ENCODE assay signal across 13 cellular contexts in genomic region chr11:128516467-128516778, GRCh38.
DNase-seq lines count a peak whose midpoint lies in the region; ATAC-seq, FAIRE-seq and TF ChIP-seq lines count a peak whose summit lies in the region.
"Had no signal": no experiment of that assay in that cellular context is flagged by ENCODE, and none has a peak within 500 bp of the region (broad histone marks: within the 10 kb centered on the region; RNA-seq: fewer than 3 reads in every experiment).

No MANE protein-coding gene starts in this region.

- H3K4me1 ChIP-seq in keratinocyte (ENCODE audit: control insufficient read depth, extremely low read depth, insufficient read depth, low read length) = peaks cover 52% of the 10 kb centered on the region

- H3K4me3 ChIP-seq in keratinocyte (ENCODE audit: control insufficient read depth in 2 of 3, extremely low read depth in 1 of 3, insufficient read depth in 2 of 3, low read depth in 1 of 3, low read length in 3 of 3) = peak overlapping the region in 2 of 3 experiments; percentile 18 to 44

- no peak for DNase-seq in activated CD4-positive, alpha-beta T cell treated with anti-CD3 and anti-CD28 coated beads for 36 hours
- no peak for DNase-seq in activated CD4-positive, alpha-beta T cell treated with anti-CD3 and anti-CD28 coated beads, Interleukin-2, amount 50 U/mL, for 48 hours
- DNase-seq in T-helper 17 cell (no peak), keratinocyte (ENCODE audit: low read depth, low spot score) (no peak), NCI-H1092 (lab: John Stamatoyannopoulos, UW) (no peak), cortex of kidney (lab: John Stamatoyannopoulos, UW) (no peak)
- no peak for DNase-seq in activated CD4-positive, CD25-positive, alpha-beta regulatory T cell treated with anti-CD3 and anti-CD28 coated beads, Interleukin-2, amount 50 U/mL, for 72 hours
- DNase-seq: amygdala; stimulated activated CD4-positive, alpha-beta T cell treated with anti-CD3 and anti-CD28 coated beads, Interleukin-1b, Interleukin-23, amount 100 ng/mL, for 48 hours had no signal

- intact Hi-C loops in activated CD4-positive, alpha-beta T cell treated with anti-CD3 and anti-CD28 coated beads for 36 hours (cut with DNase I, micrococcal nuclease) = loop anchor here in 1 of 2 experiments (5.0 kb wide), 2 partner anchors 94 to 289 kb away; no protein-coding TSS in a partner anchor

- POLR2A ChIA-PET in activated CD4-positive, alpha-beta T cell treated with anti-CD3 and anti-CD28 coated beads for 36 hours (lab: Charles Lee) = interaction anchor here (0.7 to 5.3 kb wide), 2 partner anchors 10 to 44 kb away, joined by 3 to 29 read pairs; no protein-coding TSS in a partner anchor

- dilution Hi-C loops in keratinocyte (cut with MboI; ENCODE audit: extremely low pct_ligation_motif_present, low sequenced_read_pairs) = loop anchor here (25.0 kb wide), 1 partner anchor 96 kb away; no protein-coding TSS in a partner anchor

- peaks cover 56% of the 10 kb centered on the region for H3K4me1 Mint-ChIP-seq in activated CD4-positive, alpha-beta T cell treated with anti-CD3 and anti-CD28 coated beads for 36 hours
- H3K4me1 Mint-ChIP-seq in T-helper 17 cell = peaks cover 71% of the 10 kb centered on the region
- peaks cover 80% of the 10 kb centered on the region for H3K4me1 Mint-ChIP-seq in stimulated activated memory B cell treated with anti-CD40 and anti-IgM and Interleukin-4, amounts not matched to agents 10 μg/mL and 1 μg/mL and 100 μg/mL, for 72 hours

- ATAC-seq in activated CD4-positive, alpha-beta T cell treated with anti-CD3 and anti-CD28 coated beads for 36 hours = no peak
- no peak for ATAC-seq in T-helper 17 cell
- no peak for ATAC-seq in stimulated activated memory B cell treated with anti-CD40 and anti-IgM and Interleukin-4, amounts not matched to agents 10 μg/mL and 1 μg/mL and 100 μg/mL, for 72 hours
- ATAC-seq: left lobe of liver had no signal

- H3K27ac ChIP-seq in keratinocyte (ENCODE audit: control insufficient read depth, insufficient read depth, low read length) = peak overlapping the region; percentile 10

- peaks cover 43% of the 10 kb centered on the region for H4K20me1 ChIP-seq in keratinocyte (ENCODE audit: control insufficient read depth, extremely low read depth, insufficient read depth, low read length)

- CTCF ChIA-PET in activated CD4-positive, alpha-beta T cell treated with anti-CD3 and anti-CD28 coated beads for 36 hours (lab: Charles Lee) = interaction anchor here (0.5 to 5.3 kb wide), 11 partner anchors 9 to 314 kb away, joined by 3 to 63 read pairs (median 4); no protein-coding TSS in a partner anchor

- no peaks in the 10 kb centered on the region for H3K27me3 Mint-ChIP-seq in activated CD4-positive, alpha-beta T cell treated with anti-CD3 and anti-CD28 coated beads for 36 hours
- H3K27me3 Mint-ChIP-seq in T-helper 17 cell = no peaks in the 10 kb centered on the region
- no peaks in the 10 kb centered on the region for H3K27me3 Mint-ChIP-seq in stimulated activated memory B cell treated with anti-CD40 and anti-IgM and Interleukin-4, amounts not matched to agents 10 μg/mL and 1 μg/mL and 100 μg/mL, for 72 hours

- H3K9me3 ChIP-seq in T-helper 17 cell (ENCODE audit: control insufficient read depth, low read length, poor library complexity, severe bottlenecking) = no peaks in the 10 kb centered on the region
- no peaks in the 10 kb centered on the region for H3K9me3 ChIP-seq in keratinocyte (ENCODE audit: control insufficient read depth, low read depth, low read length)

- peaks cover 6 to 36% of the 10 kb centered on the region in 2 experiments for H3K36me3 ChIP-seq in keratinocyte (ENCODE audit: control insufficient read depth in 2 of 2, extremely low read depth in 1 of 2, insufficient read depth in 2 of 2, low read length in 2 of 2)

- TF ChIP-seq CTCF in keratinocyte (optimal IDR thresholded peaks at IDR 0.05 in 1 of 3, IDR thresholded peaks at IDR 0.05 in 1 of 3, conservative IDR thresholded peaks at IDR 0.05 in 1 of 3; ENCODE audit: extremely low read depth in 1 of 3, insufficient read depth in 2 of 3, low read length in 3 of 3) = no peak

- H3K9ac ChIP-seq in keratinocyte (ENCODE audit: control insufficient read depth, extremely low read depth, insufficient read depth, low read length) = no peak overlapping the region

- H3K27ac Mint-ChIP-seq in activated CD4-positive, alpha-beta T cell treated with anti-CD3 and anti-CD28 coated beads for 36 hours = peak overlapping the region; percentile 98
- H3K27ac Mint-ChIP-seq in T-helper 17 cell = peak overlapping the region; percentile 100
- H3K27ac Mint-ChIP-seq in stimulated activated memory B cell treated with anti-CD40 and anti-IgM and Interleukin-4, amounts not matched to agents 10 μg/mL and 1 μg/mL and 100 μg/mL, for 72 hours = peak overlapping the region; percentile 80

- peak overlapping the region; percentile 96 for H3K4me3 Mint-ChIP-seq in activated CD4-positive, alpha-beta T cell treated with anti-CD3 and anti-CD28 coated beads for 36 hours
- H3K4me3 Mint-ChIP-seq in T-helper 17 cell = peak overlapping the region; percentile 97
- peak overlapping the region; percentile 79 for H3K4me3 Mint-ChIP-seq in stimulated activated memory B cell treated with anti-CD40 and anti-IgM and Interleukin-4, amounts not matched to agents 10 μg/mL and 1 μg/mL and 100 μg/mL, for 72 hours

- H3K9me1 ChIP-seq in keratinocyte (ENCODE audit: control insufficient read depth, extremely low read depth, insufficient read depth, low read length) = peaks cover 12% of the 10 kb centered on the region

- H3K9me3 Mint-ChIP-seq in activated CD4-positive, alpha-beta T cell treated with anti-CD3 and anti-CD28 coated beads for 36 hours (ENCODE audit: low read depth) = no peaks in the 10 kb centered on the region
- H3K9me3 Mint-ChIP-seq in stimulated activated memory B cell treated with anti-CD40 and anti-IgM and Interleukin-4, amounts not matched to agents 10 μg/mL and 1 μg/mL and 100 μg/mL, for 72 hours = no peaks in the 10 kb centered on the region

- FAIRE-seq in keratinocyte (lab: Jason Lieb, UNC) = no peak
- FAIRE-seq: A204.1, urothelium cell line had no signal

- no peak overlapping the region for H2AFZ ChIP-seq in keratinocyte (ENCODE audit: control insufficient read depth, low read length)

- H3K27me3 ChIP-seq in keratinocyte (ENCODE audit: control insufficient read depth, extremely low read depth, insufficient read depth, low read length) = no peaks in the 10 kb centered on the region

- H3K36me3 Mint-ChIP-seq in activated CD4-positive, alpha-beta T cell treated with anti-CD3 and anti-CD28 coated beads for 36 hours (ENCODE audit: low read depth) = peaks cover 97% of the 10 kb centered on the region
- peaks cover 48% of the 10 kb centered on the region for H3K36me3 Mint-ChIP-seq in T-helper 17 cell (ENCODE audit: low read depth)
- H3K36me3 Mint-ChIP-seq in stimulated activated memory B cell treated with anti-CD40 and anti-IgM and Interleukin-4, amounts not matched to agents 10 μg/mL and 1 μg/mL and 100 μg/mL, for 72 hours = peaks cover 63% of the 10 kb centered on the region

- peak overlapping the region; percentile 95 for H3K4me2 ChIP-seq in keratinocyte (ENCODE audit: control insufficient read depth, extremely low read depth, insufficient read depth, low read depth, low read length)

- peaks cover 100% of the 10 kb centered on the region for H3K79me2 ChIP-seq in keratinocyte (ENCODE audit: control insufficient read depth, insufficient read depth, low read length)
